ENCODE assay signal across 1 cellular context in the genomic region with DNA sequence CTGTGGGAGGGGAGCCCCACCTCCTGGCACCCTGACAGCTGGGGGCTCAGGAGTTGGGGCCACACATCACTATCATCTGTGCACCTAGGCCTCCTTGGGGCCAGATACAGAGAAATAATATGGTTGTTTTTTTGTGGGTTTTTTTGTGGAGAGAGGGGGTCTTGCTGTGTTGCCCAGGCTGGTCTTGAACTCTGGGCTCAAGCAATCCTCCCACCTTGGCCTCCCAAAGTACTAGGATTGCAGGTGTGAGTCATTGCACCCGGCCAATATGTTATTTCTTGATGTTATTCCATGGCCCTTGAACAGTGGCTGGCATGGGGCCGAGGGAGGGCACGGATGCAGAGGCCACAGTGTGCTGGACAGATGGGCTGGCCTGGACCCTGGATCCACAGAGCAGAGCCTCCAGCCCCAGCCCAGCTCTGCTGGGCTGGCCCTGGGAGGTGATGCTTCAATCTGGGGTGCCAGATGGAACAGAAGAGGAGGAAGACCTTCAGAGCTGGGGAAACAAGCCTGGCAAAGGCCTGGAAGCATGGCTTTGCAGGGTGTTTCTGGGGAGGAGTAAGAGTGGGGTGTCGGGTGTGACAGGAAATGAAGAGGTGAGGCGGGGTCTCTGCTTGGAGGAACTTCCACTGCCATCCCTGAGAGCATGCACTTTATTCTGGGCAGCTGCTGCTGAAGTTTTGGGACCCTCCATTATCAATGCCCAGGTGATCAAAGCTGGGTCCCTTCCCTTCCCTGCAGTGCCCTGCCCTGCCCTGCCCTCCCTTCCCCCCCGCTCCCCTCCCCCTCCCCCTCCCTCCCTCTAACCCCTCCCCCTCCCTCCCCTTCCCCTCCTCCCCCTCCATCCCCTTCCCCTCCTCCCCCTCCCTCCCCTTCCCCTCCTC.
TF ChIP-seq lines count a peak whose summit lies in the region.

No MANE protein-coding gene starts in this region.

TF ChIP-seq in SK-N-SH treated with all-trans-retinoic acid at 6 μM for 48 hours, 23 proteins besides CTCF, POLR2A, EP300 and RAD21 (continued from another document):
- TF ChIP-seq ISL1 (CRISPR knock-in tag; IDR thresholded peaks at IDR 0.05) (no peak), ZFP3 (CRISPR knock-in tag; IDR thresholded peaks at IDR 0.05) (no peak), TOX (CRISPR knock-in tag; IDR thresholded peaks at IDR 0.05; ENCODE audit: borderline replicate concordance) (no peak), ZNF8 (CRISPR knock-in tag; IDR thresholded peaks at IDR 0.05) (no peak), OSR1 (CRISPR knock-in tag; IDR thresholded peaks at IDR 0.05) (no peak), PPARA (CRISPR knock-in tag; IDR thresholded peaks at IDR 0.05; ENCODE audit: borderline replicate concordance) (no peak), CREB5 (CRISPR knock-in tag; IDR thresholded peaks at IDR 0.05; ENCODE audit: low read depth) (no peak), TSHZ2 (CRISPR knock-in tag; IDR thresholded peaks at IDR 0.05) (no peak), GLIS3 (CRISPR knock-in tag; IDR thresholded peaks at IDR 0.05) (no peak), ESRRG (CRISPR knock-in tag; IDR thresholded peaks at IDR 0.05) (no peak), ZNF565 (CRISPR knock-in tag; conservative IDR thresholded peaks at IDR 0.05; ENCODE audit: low read depth) (no peak), SNAI2 (CRISPR knock-in tag; IDR thresholded peaks at IDR 0.05) (no peak), BACH2 (CRISPR knock-in tag; IDR thresholded peaks at IDR 0.05; ENCODE audit: borderline replicate concordance) (no peak), ZC3H10 (CRISPR knock-in tag; IDR thresholded peaks at IDR 0.05) (no peak), POU6F1 (CRISPR knock-in tag; IDR thresholded peaks at IDR 0.05; ENCODE audit: borderline replicate concordance, low read depth) (no peak), ARNTL (CRISPR knock-in tag; IDR thresholded peaks at IDR 0.05; ENCODE audit: borderline replicate concordance, low read depth) (no peak), PATZ1 (CRISPR knock-in tag; IDR thresholded peaks at IDR 0.05; ENCODE audit: borderline replicate concordance) (no peak), ZNF70 (CRISPR knock-in tag; IDR thresholded peaks at IDR 0.05) (no peak)
